In genomic region chr2:73971722-73972121, GRCh38 we compare ENCODE assay signal across 12 cellular contexts. TPM values are rescaled to one million over a fixed set of nuclear protein-coding genes. Genes with fewer than 3 reads are reported as not detected.
A peak's percentile ranks its signal among the peaks of the same experiment; 100 is the strongest.
DNase-seq lines count a peak whose midpoint lies in the region; ATAC-seq, FAIRE-seq and TF ChIP-seq lines count a peak whose summit lies in the region.
"Had no signal": no experiment of that assay in that cellular context is flagged by ENCODE, and none has a peak within 500 bp of the region (broad histone marks: within the 10 kb centered on the region; RNA-seq: fewer than 3 reads in every experiment).

No MANE protein-coding gene starts in this region.

- no peak for TF ChIP-seq POLR2A in H54 (IDR thresholded peaks at IDR 0.05; ENCODE audit: low read depth, low read length)

- no peak for TF ChIP-seq RAD21 in SK-N-SH (IDR thresholded peaks at IDR 0.05; ENCODE audit: low read length)

- H3K4me3 ChIP-seq in AG09309 (ENCODE audit: control insufficient read depth, low read depth, low read length) (no peak overlapping the region), SK-N-SH (ENCODE audit: low read depth in 2 of 2, low read length in 1 of 2) (no peak overlapping the region)
- H3K4me3 ChIP-seq in CD4-positive, CD25-positive, alpha-beta regulatory T cell (ENCODE audit: low read depth, low read length) = peak overlapping the region; percentile 21
- H3K4me3 ChIP-seq: gastroesophageal sphincter had no signal

- H3F3A ChIP-seq in SK-N-SH (replicated peaks; ENCODE audit: insufficient read depth) = no peaks in the 10 kb centered on the region

- H3K4me1 Mint-ChIP-seq in CD4-positive, CD25-positive, alpha-beta regulatory T cell = peaks cover 24 to 64% (median 31%) of the 10 kb centered on the region in 4 donors

- H3K9me2 ChIP-seq in SK-N-SH = no peaks in the 10 kb centered on the region

- no peaks in the 10 kb centered on the region for H3K79me2 ChIP-seq in SK-N-SH (ENCODE audit: insufficient read depth)

- H4K20me1 ChIP-seq in SK-N-SH (ENCODE audit: insufficient read depth) = no peaks in the 10 kb centered on the region

- no peaks in the 10 kb centered on the region for H3K36me3 Mint-ChIP-seq in CD4-positive, CD25-positive, alpha-beta regulatory T cell

- no peaks in the 10 kb centered on the region for H3K36me3 ChIP-seq in CD4-positive, CD25-positive, alpha-beta regulatory T cell (ENCODE audit: control insufficient read depth, insufficient read depth, low read length)
- H3K36me3 ChIP-seq in SK-N-SH (replicated peaks in 1 of 2; ENCODE audit: control insufficient read depth in 1 of 2, insufficient read depth in 2 of 2, low read length in 1 of 2) = no peaks in the 10 kb centered on the region
- H3K36me3 ChIP-seq: brain microvascular endothelial cell, gastroesophageal sphincter had no signal

- 53% methylated on average over 3 of the region's 3 CpGs for WGBS in SK-N-SH (ENCODE audit: low lambda C conversion rate)

- DNase-seq in AG09309 (ENCODE audit: low read depth) (peak; percentile 13), SK-N-SH (no peak), fibroblast of peridontal ligament (ENCODE audit: extremely low read depth) (peak; percentile 34), NAMALWA (ENCODE audit: low spot score) (no peak), globus pallidus (ENCODE audit: low spot score) (no peak), H54 (ENCODE audit: insufficient read length, low spot score) (no peak)
- DNase-seq in CD4-positive, CD25-positive, alpha-beta regulatory T cell = no peak
- no peak for DNase-seq in stimulated activated CD4-positive, alpha-beta T cell treated with anti-CD3 and anti-CD28 coated beads, Interleukin-2, amount 100 ng/mL, for 48 hours
- DNase-seq: brain microvascular endothelial cell had no signal

- H3K27ac Mint-ChIP-seq in CD4-positive, CD25-positive, alpha-beta regulatory T cell = peak overlapping the region; percentile 90 to 95 (median 93)

- POLR2A ChIA-PET in SK-N-SH (lab: Yijun Ruan, JAX) = no interaction called here

- no peak overlapping the region; the same call in 1 of the 2 replicates for H3K4me2 ChIP-seq in SK-N-SH

- peak overlapping the region in 3 of 4 donors; percentile 62 to 83 (median 75) for H3K4me3 Mint-ChIP-seq in CD4-positive, CD25-positive, alpha-beta regulatory T cell

- no peaks in the 10 kb centered on the region for H3K27me3 Mint-ChIP-seq in CD4-positive, CD25-positive, alpha-beta regulatory T cell

- TF ChIP-seq EP300 in SK-N-SH (IDR thresholded peaks at IDR 0.05; ENCODE audit: borderline replicate concordance in 1 of 2, low read depth in 1 of 2, low read length in 1 of 2) = no peak

- TF ChIP-seq CTCF in AG09309 (IDR thresholded peaks at IDR 0.05; ENCODE audit: control insufficient read depth, insufficient read depth, low read depth, low read length, missing control alignments) (no peak), SK-N-SH (IDR thresholded peaks at IDR 0.05) (no peak)

- H3K9me3 Mint-ChIP-seq in CD4-positive, CD25-positive, alpha-beta regulatory T cell = no peaks in the 10 kb centered on the region
- H3K9me3 Mint-ChIP-seq: CD14-positive monocyte had no signal

- no peak overlapping the region for H2AFZ ChIP-seq in SK-N-SH (ENCODE audit: low read depth)

- H3K9ac ChIP-seq in SK-N-SH = no peak overlapping the region

- no peak for FAIRE-seq in H54 (lab: Jason Lieb, UNC)
- FAIRE-seq: keratinocyte had no signal

- H3K27me3 ChIP-seq in CD4-positive, CD25-positive, alpha-beta regulatory T cell (ENCODE audit: control insufficient read depth, insufficient read depth, low read length) = no peaks in the 10 kb centered on the region
- H3K27me3 ChIP-seq in SK-N-SH (ENCODE audit: insufficient read depth) = no peaks in the 10 kb centered on the region
- H3K27me3 ChIP-seq: brain microvascular endothelial cell, gastroesophageal sphincter had no signal

- no peak for ATAC-seq in CD4-positive, CD25-positive, alpha-beta regulatory T cell (ENCODE audit: low read depth in 2 of 2)

- CTCF ChIA-PET in SK-N-SH (lab: Yijun Ruan, JAX) = no interaction called here

- no peaks in the 10 kb centered on the region for H3K9me3 ChIP-seq in CD4-positive, CD25-positive, alpha-beta regulatory T cell (ENCODE audit: control insufficient read depth in 2 of 2, low read length in 2 of 2)
- H3K9me3 ChIP-seq in SK-N-SH = no peaks in the 10 kb centered on the region
- H3K9me3 ChIP-seq: gastroesophageal sphincter had no signal

- H3K4me1 ChIP-seq in CD4-positive, CD25-positive, alpha-beta regulatory T cell (ENCODE audit: control insufficient read depth, insufficient read depth, low read length, poor library complexity, severe bottlenecking) = peaks cover 28% of the 10 kb centered on the region
- peaks cover 12 to 23% of the 10 kb centered on the region in 2 experiments for H3K4me1 ChIP-seq in SK-N-SH (ENCODE audit: control insufficient read depth in 1 of 2, insufficient read depth in 2 of 2, low read depth in 1 of 2, low read length in 1 of 2)

- H3K27ac ChIP-seq in CD4-positive, CD25-positive, alpha-beta regulatory T cell (ENCODE audit: insufficient read depth, low read length, poor library complexity, severe bottlenecking) = peak overlapping the region; percentile 6
- H3K27ac ChIP-seq in SK-N-SH (ENCODE audit: low read depth in 2 of 2, low read length in 1 of 2) = peak overlapping the region in 1 of 2 experiments; percentile 51; a peak in 2 of 4 replicates
- H3K27ac ChIP-seq: brain microvascular endothelial cell had no signal

TF ChIP-seq in SK-N-SH, 30 proteins besides CTCF, POLR2A, EP300 and RAD21:
- TF ChIP-seq YY1 (IDR thresholded peaks at IDR 0.05; ENCODE audit: low read depth) (no peak), CHD2 (IDR thresholded peaks at IDR 0.05; ENCODE audit: low read length, partially characterized antibody) (no peak), SMC3 (IDR thresholded peaks at IDR 0.05; ENCODE audit: low read depth, low read length) (no peak), TCF12 (IDR thresholded peaks at IDR 0.05) (peak; percentile 6; the same call in 1 of the 2 replicates), PBX3 (IDR thresholded peaks at IDR 0.05) (no peak)
- TF ChIP-seq, protein P1, sequence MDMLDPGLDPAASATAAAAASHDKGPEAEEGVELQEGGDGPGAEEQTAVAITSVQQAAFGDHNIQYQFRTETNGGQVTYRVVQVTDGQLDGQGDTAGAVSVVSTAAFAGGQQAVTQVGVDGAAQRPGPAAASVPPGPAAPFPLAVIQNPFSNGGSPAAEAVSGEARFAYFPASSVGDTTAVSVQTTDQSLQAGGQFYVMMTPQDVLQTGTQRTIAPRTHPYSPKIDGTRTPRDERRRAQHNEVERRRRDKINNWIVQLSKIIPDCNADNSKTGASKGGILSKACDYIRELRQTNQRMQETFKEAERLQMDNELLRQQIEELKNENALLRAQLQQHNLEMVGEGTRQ (IDR thresholded peaks at IDR 0.05; ENCODE audit: borderline replicate concordance, low read depth, low read length) = no peak

RNA-seq across cellular contexts. Expression of gene TET3, which starts 13.0 kb away (rescaled TPM):
- 26.3 TPM for total RNA-seq in CD4-positive, CD25-positive, alpha-beta regulatory T cell
- under 1 TPM; 0.22 to 0.30 (median 0.26) TPM for polyA plus RNA-seq in CD4-positive, CD25-positive, alpha-beta regulatory T cell
- 1.6 TPM in 2 replicates for polyA plus RNA-seq in SK-N-SH (2012; rRNA removed)
- polyA plus RNA-seq in SK-N-SH (2012; cell fraction: cytosol; rRNA removed) = 1.5 and 1.6 TPM in 2 replicates
- polyA plus RNA-seq in SK-N-SH (2012; cell fraction: nucleus; rRNA removed) = 7.2 and 8.0 TPM in 2 replicates

RNA-seq across cellular contexts. Expression of gene DGUOK, which starts 45.0 kb away (rescaled TPM):
- total RNA-seq in CD4-positive, CD25-positive, alpha-beta regulatory T cell = 43.5 TPM
- 100 to 1,000 TPM; 182 to 226 (median 205) TPM for polyA plus RNA-seq in CD4-positive, CD25-positive, alpha-beta regulatory T cell
- 122 and 130 TPM in 2 replicates for polyA plus RNA-seq in SK-N-SH (2012; rRNA removed)
- polyA plus RNA-seq in SK-N-SH (2012; cell fraction: cytosol; rRNA removed) = 128 and 130 TPM in 2 replicates
- polyA plus RNA-seq in SK-N-SH (2012; cell fraction: nucleus; rRNA removed) = 56.8 and 62.7 TPM in 2 replicates

Comparison
In these comparisons a context has a peak if more than half of its experiments do, and no peak if none do; other contexts are left out.
1. DNase-seq: peak in AG09309 (single experiment) and fibroblast of peridontal ligament (single experiment); none in CD4-positive, CD25-positive, alpha-beta regulatory T cell (0 of 3), SK-N-SH (single experiment), NAMALWA (single experiment), stimulated activated CD4-positive, alpha-beta T cell treated with anti-CD3 and anti-CD28 coated beads, Interleukin-2, amount 100 ng/mL, for 48 hours (0 of 2), globus pallidus (single experiment) and H54 (single experiment).